ENCODE assay signal across 26 cellular contexts in genomic region chr6:50681213-50681824, GRCh38.
DNase-seq lines count a peak whose midpoint lies in the region; ATAC-seq lines count a peak whose summit lies in the region.
"Had no signal": no experiment of that assay in that cellular context is flagged by ENCODE, and none has a peak within 500 bp of the region (broad histone marks: within the 10 kb centered on the region; RNA-seq: fewer than 3 reads in every experiment).

No MANE protein-coding gene starts in this region.

- DNase-seq in hippocampal formation (lab: John Stamatoyannopoulos, UW) (no peak), NCI-H1436 (lab: John Stamatoyannopoulos, UW) (no peak), NCI-H748 treated with DMSO at 0.1 percent for 48 hours (lab: John Stamatoyannopoulos, UW) (no peak)
- DNase-seq in effector memory CD4-positive, alpha-beta T cell = no peak
- DNase-seq: activated CD4-positive, alpha-beta T cell treated with anti-CD3 and anti-CD28 coated beads, Interleukin-2, amount 50 U/mL, for 4 hours; activated CD8-positive, alpha-beta memory T cell treated with anti-CD3 and anti-CD28 coated beads, Interleukin-2, amount 50 U/mL, for 48 hours; body of pancreas; DMS153; effector CD4-positive, alpha-beta T cell; foreskin melanocyte; GDM1; kidney; lower lobe of right lung; NCI-H2029 treated with DMSO at 0.1 percent for 48 hours; NK-92 treated with Interleukin-12 subunit alpha and Interleukin-12 subunit beta, amount 100 ng/mL, for 24 hours; psoas muscle; stimulated activated naive CD8-positive, alpha-beta T cell treated with anti-CD3 and anti-CD28 coated beads, Interleukin-15, Interleukin-2, amounts not matched to agents 100 U/mL and 50 U/mL, for 24 hours; T-helper 17 cell; tibial artery had no signal

- no peak overlapping the region for H3K27ac ChIP-seq in effector memory CD4-positive, alpha-beta T cell (ENCODE audit: insufficient read depth, low read length, poor library complexity, severe bottlenecking)
- H3K27ac ChIP-seq: body of pancreas, KMS-11, lower lobe of right lung, neutrophil, psoas muscle, skin epidermis, tibial artery had no signal

- peak; percentile 80 for ATAC-seq in GM18867 (IDR thresholded peaks at IDR 0.05; ENCODE audit: unreplicated experiment)
- peak; percentile 98 for ATAC-seq in GM19467 (IDR thresholded peaks at IDR 0.05; ENCODE audit: unreplicated experiment)
- peak; percentile 67 for ATAC-seq in HG02970 (IDR thresholded peaks at IDR 0.05; ENCODE audit: low FRiP score, unreplicated experiment)
- ATAC-seq in HG03469 (IDR thresholded peaks at IDR 0.05; ENCODE audit: unreplicated experiment) = peak; percentile 90
- ATAC-seq: body of pancreas; lower lobe of right lung; psoas muscle; stimulated activated naive CD8-positive, alpha-beta T cell treated with anti-CD3 and anti-CD28 coated beads, Interleukin-15, Interleukin-2, amounts not matched to agents 100 U/mL and 50 U/mL, for 24 hours; T-helper 17 cell had no signal

- no peak overlapping the region for H3K4me3 ChIP-seq in effector memory CD4-positive, alpha-beta T cell (ENCODE audit: insufficient read depth, low read depth, low read length, poor library complexity, severe bottlenecking)
- H3K4me3 ChIP-seq: body of pancreas, lower lobe of right lung, psoas muscle, skin epidermis, tibial artery had no signal

- H3K9me3 ChIP-seq in effector memory CD4-positive, alpha-beta T cell (ENCODE audit: control insufficient read depth, low read length) = no peaks in the 10 kb centered on the region
- H3K9me3 ChIP-seq: body of pancreas, lower lobe of right lung, neutrophil, psoas muscle, tibial artery had no signal

- H3K27me3 ChIP-seq in effector memory CD4-positive, alpha-beta T cell (replicated peaks; ENCODE audit: control insufficient read depth, insufficient read depth, low read length, poor library complexity, severe bottlenecking) = no peaks in the 10 kb centered on the region
- H3K27me3 ChIP-seq: body of pancreas, neutrophil, tibial artery had no signal

- no peaks in the 10 kb centered on the region for H3K36me3 ChIP-seq in effector memory CD4-positive, alpha-beta T cell (ENCODE audit: control insufficient read depth, insufficient read depth, low read length)
- H3K36me3 ChIP-seq: lower lobe of right lung, neutrophil, tibial artery had no signal

- H3K4me1 ChIP-seq in effector memory CD4-positive, alpha-beta T cell (ENCODE audit: control insufficient read depth, insufficient read depth, low read length, poor library complexity, severe bottlenecking) = no peaks in the 10 kb centered on the region
- H3K4me1 ChIP-seq: body of pancreas, lower lobe of right lung, psoas muscle, tibial artery had no signal
